9 cellular contexts compared by ENCODE assay signal in the genomic region with DNA sequence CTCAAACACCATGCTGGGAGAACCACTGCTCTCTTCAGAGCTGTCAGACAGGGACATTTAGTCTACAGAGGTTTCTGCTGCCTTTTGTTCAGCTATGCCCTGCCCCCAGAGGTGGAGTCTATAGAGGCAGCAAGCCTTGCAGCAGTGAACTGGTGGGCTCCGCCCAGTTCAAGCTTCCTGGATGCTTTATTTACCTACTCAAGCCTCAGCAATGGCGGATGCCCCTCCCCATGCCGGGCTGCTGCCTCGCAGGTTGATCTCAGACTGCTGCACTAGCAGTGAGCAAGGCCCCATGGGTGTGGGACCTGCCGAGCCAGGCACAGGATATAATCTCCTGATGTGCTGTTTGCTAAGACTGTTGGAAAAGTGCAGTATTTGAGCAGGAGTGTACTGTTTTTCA. TPM values are rescaled to one million over a fixed set of nuclear protein-coding genes. Genes with fewer than 3 reads are reported as not detected.
A peak's percentile ranks its signal among the peaks of the same experiment; 100 is the strongest.
DNase-seq lines count a peak whose midpoint lies in the region; ATAC-seq and TF ChIP-seq lines count a peak whose summit lies in the region.
"Not testable (repeated sequence)": the region's sequence is repeated elsewhere in the genome, so short reads cannot be mapped to it uniquely, and the experiment has no call there.
"Had no signal": no experiment of that assay in that cellular context is flagged by ENCODE, and none has a peak within 500 bp of the region (broad histone marks: within the 10 kb centered on the region; RNA-seq: fewer than 3 reads in every experiment).

No MANE protein-coding gene starts in this region.

- H3K36me3 Mint-ChIP-seq in activated B cell treated with CpG ODN at 0.5 μM for 24 hours (ENCODE audit: low read depth); activated T-helper 2 cell treated with anti-CD3 and anti-CD28 coated beads, Interferon-gamma antibody, Interleukin-2, Interleukin-4, amounts not matched to agents 10 μg/mL and 5 μg/mL and 100 μg/mL, durations not matched to agents 14 hours and 24 hours and 36 hours (ENCODE audit: low read depth); effector memory CD8-positive, alpha-beta T cell (ENCODE audit: insufficient read depth): not testable (repeated sequence)

- not testable (repeated sequence) for H2AFZ ChIP-seq in OCI-LY1 (ENCODE audit: low read length)

- not testable (repeated sequence) for H3K27ac ChIP-seq in OCI-LY1 (ENCODE audit: low read depth, low read length, poor library complexity, severe bottlenecking)

- TF ChIP-seq CTCF in OCI-LY1 (IDR thresholded peaks at IDR 0.05; ENCODE audit: low read length); activated B cell treated with CpG ODN at 0.5 μM for 24 hours (IDR thresholded peaks at IDR 0.05): not testable (repeated sequence)

- not testable (repeated sequence) for H3K27me3 ChIP-seq in OCI-LY1 (ENCODE audit: insufficient read depth, low read length)

- H3K4me1 ChIP-seq in OCI-LY1 (ENCODE audit: insufficient read depth, low read length, severe bottlenecking): not testable (repeated sequence)

- not testable (repeated sequence) for H3K79me2 ChIP-seq in OCI-LY1 (ENCODE audit: insufficient read depth, low read length)

- H3K9me2 ChIP-seq in OCI-LY1 (ENCODE audit: low read depth, low read length): not testable (repeated sequence)

- peak; percentile 3 for DNase-seq in COR-L47 (lab: John Stamatoyannopoulos, UW)
- peak; percentile 22 for DNase-seq in HT-29 (ENCODE audit: low spot score)
- DNase-seq in NCI-H2029 (lab: John Stamatoyannopoulos, UW): peak; percentile 15
- not testable (repeated sequence) for DNase-seq in activated B cell treated with CpG ODN at 0.5 μM for 24 hours
- peak; percentile 25 for DNase-seq in activated T-helper 2 cell treated with anti-CD3 and anti-CD28 coated beads, Interferon-gamma antibody, Interleukin-2, Interleukin-4, amounts not matched to agents 10 μg/mL and 5 μg/mL and 100 μg/mL, durations not matched to agents 14 hours and 24 hours and 36 hours (ENCODE audit: low spot score)
- DNase-seq in effector memory CD8-positive, alpha-beta T cell: peak in 1 of 3 experiments; percentile 15

- peak; percentile 28 for ATAC-seq in activated B cell treated with CpG ODN at 0.5 μM for 24 hours (ENCODE audit: low read depth)
- peak; percentile 44 for ATAC-seq in effector memory CD8-positive, alpha-beta T cell (replicated peaks)

- peak overlapping the region; percentile 32 for H3K4me3 ChIP-seq in OCI-LY1 (ENCODE audit: low read depth, low read length, poor library complexity, severe bottlenecking)

- H3K27ac Mint-ChIP-seq in activated B cell treated with CpG ODN at 0.5 μM for 24 hours; activated T-helper 2 cell treated with anti-CD3 and anti-CD28 coated beads, Interferon-gamma antibody, Interleukin-2, Interleukin-4, amounts not matched to agents 10 μg/mL and 5 μg/mL and 100 μg/mL, durations not matched to agents 14 hours and 24 hours and 36 hours; effector memory CD8-positive, alpha-beta T cell: not testable (repeated sequence)

- H3K27me3 Mint-ChIP-seq in activated B cell treated with CpG ODN at 0.5 μM for 24 hours: peaks cover 17% of the 10 kb centered on the region
- H3K27me3 Mint-ChIP-seq in activated T-helper 2 cell treated with anti-CD3 and anti-CD28 coated beads, Interferon-gamma antibody, Interleukin-2, Interleukin-4, amounts not matched to agents 10 μg/mL and 5 μg/mL and 100 μg/mL, durations not matched to agents 14 hours and 24 hours and 36 hours (ENCODE audit: low read depth): peaks cover 42% of the 10 kb centered on the region
- peaks cover 21 to 27% of the 10 kb centered on the region in 2 donors for H3K27me3 Mint-ChIP-seq in effector memory CD8-positive, alpha-beta T cell

- CTCF ChIA-PET in activated B cell treated with CpG ODN at 0.5 μM for 24 hours (lab: Charles Lee): not testable (repeated sequence)

- POLR2A ChIA-PET in activated B cell treated with CpG ODN at 0.5 μM for 24 hours (lab: Charles Lee): not testable (repeated sequence)

- not testable (repeated sequence) for H3K36me3 ChIP-seq in OCI-LY1 (ENCODE audit: insufficient read depth, low read length)

- H3K9me3 ChIP-seq in OCI-LY1 (ENCODE audit: low read length): not testable (repeated sequence)

- intact Hi-C loops in activated B cell treated with CpG ODN at 0.5 μM for 24 hours (cut with micrococcal nuclease); activated T-helper 2 cell treated with anti-CD3 and anti-CD28 coated beads, Interferon-gamma antibody, Interleukin-2, Interleukin-4, amounts not matched to agents 10 μg/mL and 5 μg/mL and 100 μg/mL, durations not matched to agents 14 hours and 24 hours and 36 hours (cut with micrococcal nuclease): not testable (repeated sequence)

- not testable (repeated sequence) for H4K20me1 ChIP-seq in OCI-LY1 (ENCODE audit: insufficient read depth, low read length)

- H3K4me1 Mint-ChIP-seq in activated B cell treated with CpG ODN at 0.5 μM for 24 hours; activated T-helper 2 cell treated with anti-CD3 and anti-CD28 coated beads, Interferon-gamma antibody, Interleukin-2, Interleukin-4, amounts not matched to agents 10 μg/mL and 5 μg/mL and 100 μg/mL, durations not matched to agents 14 hours and 24 hours and 36 hours (ENCODE audit: low read depth); effector memory CD8-positive, alpha-beta T cell (ENCODE audit: low read depth in 2 of 2): not testable (repeated sequence)

- not testable (repeated sequence) for H3K4me3 Mint-ChIP-seq in activated B cell treated with CpG ODN at 0.5 μM for 24 hours; activated T-helper 2 cell treated with anti-CD3 and anti-CD28 coated beads, Interferon-gamma antibody, Interleukin-2, Interleukin-4, amounts not matched to agents 10 μg/mL and 5 μg/mL and 100 μg/mL, durations not matched to agents 14 hours and 24 hours and 36 hours (ENCODE audit: low read depth); effector memory CD8-positive, alpha-beta T cell

- H3F3A ChIP-seq in OCI-LY1 (ENCODE audit: insufficient read depth, low read length): not testable (repeated sequence)

- H3K9me3 Mint-ChIP-seq in activated B cell treated with CpG ODN at 0.5 μM for 24 hours; activated T-helper 2 cell treated with anti-CD3 and anti-CD28 coated beads, Interferon-gamma antibody, Interleukin-2, Interleukin-4, amounts not matched to agents 10 μg/mL and 5 μg/mL and 100 μg/mL, durations not matched to agents 14 hours and 24 hours and 36 hours; effector memory CD8-positive, alpha-beta T cell: not testable (repeated sequence)

- H3K9ac ChIP-seq in OCI-LY1 (ENCODE audit: low read length): not testable (repeated sequence)

- H3K4me2 ChIP-seq in OCI-LY1 (ENCODE audit: low read length): peak overlapping the region; percentile 19; the same call in 1 of the 2 replicates

RNA-seq across cellular contexts. Expression of a gene that starts 12.9 kb away (rescaled TPM):
- not detected in 2 replicates for total RNA-seq in HT-29 (2014; rRNA removed; shearing (Covaris generic))
- total RNA-seq in activated B cell treated with CpG ODN at 0.5 μM for 24 hours: 0.11 TPM in 1 of 2 replicates, not detected in the other
- 0.41 and 0.78 TPM in 2 replicates for total RNA-seq in activated T-helper 2 cell treated with anti-CD3 and anti-CD28 coated beads, Interferon-gamma antibody, Interleukin-2, Interleukin-4, amounts not matched to agents 10 μg/mL and 5 μg/mL and 100 μg/mL, durations not matched to agents 14 hours and 24 hours and 36 hours
- total RNA-seq: H9, RPMI7951 had no signal

RNA-seq across cellular contexts. Expression of a gene that starts 28.6 kb away (rescaled TPM):
- total RNA-seq in HT-29 (2014; rRNA removed; shearing (Covaris generic)): 16.1 and 25.3 TPM in 2 replicates
- total RNA-seq in activated B cell treated with CpG ODN at 0.5 μM for 24 hours: 25.3 and 32.4 TPM in 2 replicates
- 13.4 and 15.3 TPM in 2 replicates for total RNA-seq in activated T-helper 2 cell treated with anti-CD3 and anti-CD28 coated beads, Interferon-gamma antibody, Interleukin-2, Interleukin-4, amounts not matched to agents 10 μg/mL and 5 μg/mL and 100 μg/mL, durations not matched to agents 14 hours and 24 hours and 36 hours

RNA-seq across cellular contexts. Expression of a gene that starts 32.3 kb away (rescaled TPM):
- total RNA-seq in HT-29 (2014; rRNA removed; shearing (Covaris generic)): 11.5 and 22.7 TPM in 2 replicates
- 162 and 173 TPM in 2 replicates for total RNA-seq in activated B cell treated with CpG ODN at 0.5 μM for 24 hours
- total RNA-seq in activated T-helper 2 cell treated with anti-CD3 and anti-CD28 coated beads, Interferon-gamma antibody, Interleukin-2, Interleukin-4, amounts not matched to agents 10 μg/mL and 5 μg/mL and 100 μg/mL, durations not matched to agents 14 hours and 24 hours and 36 hours: 307 and 323 TPM in 2 replicates
